In the genomic region with DNA sequence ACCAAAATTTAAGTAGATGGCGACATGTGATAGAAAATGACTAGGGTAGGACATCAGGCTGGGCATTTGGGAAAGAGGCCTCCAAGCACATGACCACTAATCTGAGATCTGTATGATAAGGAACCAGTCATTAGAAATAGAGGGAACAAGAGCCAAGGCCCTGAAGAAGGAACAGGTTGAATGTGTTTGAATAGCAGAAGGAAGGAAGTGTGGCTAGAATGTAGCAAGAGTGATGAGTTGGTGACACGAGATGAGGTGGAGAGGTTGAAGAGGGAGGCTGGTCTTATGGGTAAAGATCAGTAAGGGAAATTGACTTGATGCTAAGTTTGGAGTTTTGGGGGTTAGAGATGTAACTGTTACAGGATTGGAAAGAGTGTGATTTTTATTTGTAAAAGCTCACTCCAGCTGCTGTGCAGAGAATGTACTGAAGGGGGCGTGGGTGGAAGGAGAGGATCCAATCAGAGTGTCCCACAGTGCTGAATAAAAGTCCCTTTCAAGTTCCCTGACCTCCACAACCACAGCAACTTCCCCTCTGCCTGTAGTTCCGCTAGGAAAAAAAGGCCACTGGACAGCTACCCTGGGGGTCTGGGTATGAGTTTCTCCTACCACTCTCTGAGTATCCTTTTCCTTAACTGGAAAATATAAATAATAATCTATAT, we compare ENCODE assay signal across 11 cellular contexts.
DNase-seq lines count a peak whose midpoint lies in the region; ATAC-seq and TF ChIP-seq lines count a peak whose summit lies in the region.
"Had no signal": no experiment of that assay in that cellular context is flagged by ENCODE, and none has a peak within 500 bp of the region (broad histone marks: within the 10 kb centered on the region; RNA-seq: fewer than 3 reads in every experiment).

No MANE protein-coding gene starts in this region.

- ATAC-seq in heart left ventricle, result no peak
- ATAC-seq in HG02840 (IDR thresholded peaks at IDR 0.05; ENCODE audit: low FRiP score, unreplicated experiment), result no peak
- no peak for ATAC-seq in GM21360 (IDR thresholded peaks at IDR 0.05; ENCODE audit: unreplicated experiment)

- no peak overlapping the region for H3K27ac ChIP-seq in cardiac muscle cell
- no peak overlapping the region for H3K27ac ChIP-seq in heart left ventricle
- no peak overlapping the region for H3K27ac ChIP-seq in right atrium auricular region
- H3K27ac ChIP-seq: uterus had no signal

- intact Hi-C loops in heart left ventricle (cut with DNase I), result loop anchor here in 1 of 10 donors (5.0 kb wide), 1 partner anchor 296 kb away; a partner anchor contains a TSS

- H3K36me3 ChIP-seq in cardiac muscle cell (no peaks in the 10 kb centered on the region), heart left ventricle (no peaks in the 10 kb centered on the region), right atrium auricular region (no peaks in the 10 kb centered on the region)
- H3K36me3 ChIP-seq: uterus had no signal

- H3K4me1 Mint-ChIP-seq in type B pancreatic cell (ENCODE audit: unreplicated experiment), result peaks cover 14% of the 10 kb centered on the region

- H3K9me3 Mint-ChIP-seq in type B pancreatic cell, result no peaks in the 10 kb centered on the region

- no peak for TF ChIP-seq POLR2A in heart left ventricle (IDR thresholded peaks at IDR 0.05)

- H3K36me3 Mint-ChIP-seq in type B pancreatic cell, result no peaks in the 10 kb centered on the region

- H3K4me3 ChIP-seq in cardiac muscle cell, result no peak overlapping the region
- no peak overlapping the region for H3K4me3 ChIP-seq in heart left ventricle
- H3K4me3 ChIP-seq in right atrium auricular region, result no peak overlapping the region
- H3K4me3 ChIP-seq: uterus had no signal

- H3K27me3 Mint-ChIP-seq in type B pancreatic cell, result peaks cover 58% of the 10 kb centered on the region

- TF ChIP-seq CTCF in cardiac muscle cell (IDR thresholded peaks at IDR 0.05; ENCODE audit: low read depth, low read length) (peak; percentile 39), heart left ventricle (IDR thresholded peaks at IDR 0.05) (peak in 2 of 12 donors; percentile 10 to 18), type B pancreatic cell (conservative IDR thresholded peaks at IDR 0.05) (peak; percentile 69), right atrium auricular region (IDR thresholded peaks at IDR 0.05) (no peak)

- H3K27me3 ChIP-seq in cardiac muscle cell (peaks cover 51% of the 10 kb centered on the region), heart left ventricle (peaks cover 0 to 36% (median 5%) of the 10 kb centered on the region in 9 donors), right atrium auricular region (no peaks in the 10 kb centered on the region)
- H3K27me3 ChIP-seq: uterus had no signal

- DNase-seq in cardiac muscle cell (ENCODE audit: low read depth in 1 of 2, low spot score in 1 of 2), result peak in 1 of 2 donors; percentile 11
- DNase-seq in heart left ventricle, result no peak
- DNase-seq in Kasumi-1 (lab: John Stamatoyannopoulos, UW), result peak; percentile 3 to 21
- DNase-seq in dermis blood vessel endothelial cell, result peak; percentile 27
- DNase-seq in type B pancreatic cell (ENCODE audit: extremely low spot score, unreplicated experiment), result no peak
- DNase-seq in right atrium auricular region (ENCODE audit: low spot score), result no peak
- DNase-seq: kidney glomerular epithelial cell, NCI-H187 treated with DMSO at 0.1 percent for 48 hours, uterus had no signal

- H3K9me3 ChIP-seq in cardiac muscle cell (ENCODE audit: low read depth) (no peaks in the 10 kb centered on the region), heart left ventricle (peaks cover 0 to 6% (median 0%) of the 10 kb centered on the region in 12 donors), right atrium auricular region (no peaks in the 10 kb centered on the region)
- H3K9me3 ChIP-seq: uterus had no signal

- peak overlapping the region; percentile 30 for H3K4me3 Mint-ChIP-seq in type B pancreatic cell

- H3K27ac Mint-ChIP-seq in type B pancreatic cell, result no peak overlapping the region

- H3K4me1 ChIP-seq in cardiac muscle cell (ENCODE audit: low read depth), result peaks cover 4% of the 10 kb centered on the region
- H3K4me1 ChIP-seq in heart left ventricle, result peaks cover 0 to 29% (median 17%) of the 10 kb centered on the region in 12 donors
- peaks cover 0 to 28% of the 10 kb centered on the region in 2 donors for H3K4me1 ChIP-seq in right atrium auricular region

- 50 to 59% (median 51%) methylated on average over 4 of the region's 4 CpGs for WGBS in heart left ventricle, 4 donors

Comparison
In these comparisons a context has a peak if more than half of its experiments do, and no peak if none do; other contexts are left out.
1. CTCF ChIP-seq: peak in cardiac muscle cell (single experiment) and type B pancreatic cell (single experiment); none in right atrium auricular region (0 of 2).
2. DNase-seq: peak in Kasumi-1 (2 of 2) and dermis blood vessel endothelial cell (single experiment); none in heart left ventricle (0 of 5), type B pancreatic cell (single experiment) and right atrium auricular region (single experiment).